8 cellular contexts compared by ENCODE assay signal in the genomic region with DNA sequence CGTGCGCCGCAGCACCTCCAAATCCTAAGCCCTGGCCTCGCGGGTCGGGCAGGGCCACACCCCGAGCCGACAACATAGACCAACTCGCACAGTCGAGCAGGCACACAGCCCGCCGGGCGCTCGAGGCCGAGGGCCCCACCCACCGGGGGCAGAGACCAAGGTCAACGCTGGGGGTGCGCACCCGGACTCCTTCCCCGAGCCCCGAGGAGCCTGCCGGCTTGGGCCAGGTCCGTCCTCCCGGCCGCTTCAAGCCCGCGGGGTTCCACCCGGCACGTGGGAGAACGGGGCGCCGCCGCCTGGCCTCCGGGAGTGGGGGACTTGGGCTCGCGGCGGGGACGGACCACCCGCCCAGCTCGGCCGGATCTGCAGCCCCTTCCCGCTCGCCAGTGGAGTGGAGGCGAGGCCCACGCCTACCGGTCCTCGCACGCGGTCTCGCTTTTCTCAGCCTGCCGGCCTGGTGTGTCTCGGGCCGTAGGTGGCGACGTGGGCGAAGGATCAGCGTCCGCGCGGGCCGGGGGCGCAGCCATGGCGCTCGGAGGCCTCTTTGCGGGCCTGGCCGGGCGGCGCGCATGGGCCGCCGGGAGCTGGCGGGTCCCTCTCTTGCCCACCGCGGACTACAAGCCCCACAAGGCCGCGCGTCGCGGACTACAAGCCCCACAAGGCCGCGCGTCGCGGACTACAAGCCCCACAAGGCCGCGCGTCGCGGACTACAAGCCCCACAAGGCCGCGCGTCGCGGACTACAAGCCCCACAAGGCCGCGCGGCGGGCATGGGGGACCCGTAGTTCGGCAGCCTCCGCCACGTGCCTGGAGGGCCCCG.
DNase-seq lines count a peak whose midpoint lies in the region; ATAC-seq lines count a peak whose summit lies in the region.

A gene (minus strand): TSS at position 571 of the 818 bp plus-strand sequence. CDS start 44 bp downstream, at position 527.

- ATAC-seq in GM18520 (IDR thresholded peaks at IDR 0.05; ENCODE audit: unreplicated experiment) (peak; percentile 74), HG03060 (IDR thresholded peaks at IDR 0.05; ENCODE audit: low read depth, unreplicated experiment) (peak; percentile 42)

- H3K36me3 ChIP-seq in ACC112 (ENCODE audit: insufficient read depth, low read length), result no peaks in the 10 kb centered on the region

- H3K27me3 ChIP-seq in ACC112 (ENCODE audit: insufficient read depth, low read length) (no peaks in the 10 kb centered on the region), layer of hippocampus (ENCODE audit: control insufficient read depth, insufficient read depth, low read length) (no peaks in the 10 kb centered on the region)

- H3K4me1 ChIP-seq in ACC112 (ENCODE audit: control insufficient read depth, insufficient read depth, low read length, unreplicated experiment), result peaks cover 25% of the 10 kb centered on the region

- DNase-seq in NCI-H2227 (lab: John Stamatoyannopoulos, UW; ENCODE audit: unreplicated experiment), result peak; percentile 97
- peak; percentile 77 to 78 for DNase-seq in activated CD4-positive, alpha-beta T cell treated with anti-CD3 and anti-CD28 coated beads for 24 hours (ENCODE audit: low read depth in 2 of 2)
- peak; percentile 76 to 84 (median 81) for DNase-seq in stimulated activated CD4-positive, alpha-beta T cell treated with anti-CD3 and anti-CD28 coated beads, Interleukin-1b, Interleukin-23, amount 100 ng/mL, for 24 hours (ENCODE audit: low read depth in 4 of 4, low spot score in 1 of 4)

- H3K4me3 ChIP-seq in ACC112 (ENCODE audit: low read depth, low read length), result peak within 1 kb of the TSS; percentile 99

- H3K27ac ChIP-seq in ACC112 (ENCODE audit: low read depth, low read length), result peak within 1 kb of the TSS; percentile 78
- peak within 1 kb of the TSS; percentile 91 for H3K27ac ChIP-seq in cingulate gyrus (ENCODE audit: low read depth, low read length)
- peak within 1 kb of the TSS; percentile 89 for H3K27ac ChIP-seq in layer of hippocampus (ENCODE audit: low read depth, low read length)

- peaks cover 45% of the 10 kb centered on the region for H3K79me2 ChIP-seq in ACC112 (ENCODE audit: control insufficient read depth, insufficient read depth, low read length, unreplicated experiment)

- peak within 1 kb of the TSS; percentile 83 for H2AFZ ChIP-seq in ACC112 (ENCODE audit: low read length, unreplicated experiment)

Comparison
In these comparisons a context has a peak if more than half of its experiments do, and no peak if none do; other contexts are left out.
1. Peak in every context shown above with its lines: DNase-seq, ATAC-seq, H3K4me3 ChIP-seq and H3K27ac ChIP-seq.